1 cellular context compared by ENCODE assay signal in genomic region chr11:65653229-65654225, GRCh38.
TF ChIP-seq lines count a peak whose summit lies in the region.

No MANE protein-coding gene starts in this region.

TF ChIP-seq in HepG2, 621 proteins besides CTCF, POLR2A, EP300 and RAD21 (continued from another document and continues in another):
- no peak for TF ChIP-seq RERE (CRISPR knock-in tag; IDR thresholded peaks at IDR 0.05; ENCODE audit: low read depth)
- no peak for TF ChIP-seq ARNT2 (CRISPR knock-in tag; IDR thresholded peaks at IDR 0.05; ENCODE audit: low read depth)
- no peak for TF ChIP-seq ZNF770 (CRISPR knock-in tag; IDR thresholded peaks at IDR 0.05)
- TF ChIP-seq ZNF607 (CRISPR knock-in tag; IDR thresholded peaks at IDR 0.05; ENCODE audit: borderline replicate concordance) = 0 out of 2 replicates have a peak, but pooled peaks have one; percentile 28
- no peak for TF ChIP-seq ZNF224 (CRISPR knock-in tag; IDR thresholded peaks at IDR 0.05)
- TF ChIP-seq TEAD2 (CRISPR knock-in tag; IDR thresholded peaks at IDR 0.05) = no peak
- peak; percentile 45; the same call in 1 of the 2 replicates for TF ChIP-seq NR2F2 (IDR thresholded peaks at IDR 0.05; ENCODE audit: borderline replicate concordance, low read depth)
- no peak for TF ChIP-seq ZNF788 (CRISPR knock-in tag; IDR thresholded peaks at IDR 0.05; ENCODE audit: borderline replicate concordance)
- no peak for TF ChIP-seq ZNF460 (CRISPR knock-in tag; IDR thresholded peaks at IDR 0.05; ENCODE audit: borderline replicate concordance)
- TF ChIP-seq ZFP37 (CRISPR knock-in tag; IDR thresholded peaks at IDR 0.05; ENCODE audit: borderline replicate concordance) = no peak
- TF ChIP-seq AHR (CRISPR knock-in tag; IDR thresholded peaks at IDR 0.05) = 0 out of 2 replicates have a peak, but pooled peaks have one; percentile 1
- no peak for TF ChIP-seq ZNF777 (CRISPR knock-in tag; IDR thresholded peaks at IDR 0.05)
- TF ChIP-seq ZFYVE20 (CRISPR knock-in tag; IDR thresholded peaks at IDR 0.05; ENCODE audit: borderline replicate concordance, low read depth) = no peak
- no peak for TF ChIP-seq ZNF691 (CRISPR knock-in tag; IDR thresholded peaks at IDR 0.05; ENCODE audit: borderline replicate concordance, low read depth)
- no peak; the same call in 1 of the 2 replicates for TF ChIP-seq ZNF292 (CRISPR knock-in tag; IDR thresholded peaks at IDR 0.05; ENCODE audit: borderline replicate concordance, low read depth)
- no peak for TF ChIP-seq ZXDC (CRISPR knock-in tag; IDR thresholded peaks at IDR 0.05)
- no peak; the same call in 1 of the 2 replicates for TF ChIP-seq POLR2AphosphoS5 (IDR thresholded peaks at IDR 0.05; ENCODE audit: low read depth, low read length)
- 0 out of 2 replicates have a peak, but pooled peaks have one; percentile 0 for TF ChIP-seq DMTF1 (CRISPR knock-in tag; IDR thresholded peaks at IDR 0.05)
- TF ChIP-seq PBX2 (CRISPR knock-in tag; IDR thresholded peaks at IDR 0.05) = no peak
- no peak for TF ChIP-seq NFKBIZ (CRISPR knock-in tag; IDR thresholded peaks at IDR 0.05)
- no peak for TF ChIP-seq ISX (CRISPR knock-in tag; conservative IDR thresholded peaks at IDR 0.05)
- TF ChIP-seq MAF1 (CRISPR knock-in tag; IDR thresholded peaks at IDR 0.05; ENCODE audit: borderline replicate concordance) = no peak
- no peak for TF ChIP-seq PHF8 (CRISPR knock-in tag; IDR thresholded peaks at IDR 0.05)
- TF ChIP-seq ZNF569 (CRISPR knock-in tag; IDR thresholded peaks at IDR 0.05; ENCODE audit: borderline replicate concordance) = no peak
- TF ChIP-seq ZNF329 (CRISPR knock-in tag; IDR thresholded peaks at IDR 0.05; ENCODE audit: low read depth) = no peak
- TF ChIP-seq MYPOP (CRISPR knock-in tag; IDR thresholded peaks at IDR 0.05) = 0 out of 2 replicates have a peak, but pooled peaks have one; percentile 72
- TF ChIP-seq FOXA1 (IDR thresholded peaks at IDR 0.05) = no peak
- TF ChIP-seq FOXA1 (CRISPR knock-in tag; IDR thresholded peaks at IDR 0.05) = no peak
- TF ChIP-seq HOMEZ (CRISPR knock-in tag; IDR thresholded peaks at IDR 0.05; ENCODE audit: low read depth) = no peak
- TF ChIP-seq ZFP1 (CRISPR knock-in tag; IDR thresholded peaks at IDR 0.05) = 0 out of 2 replicates have a peak, but pooled peaks have one; percentile 60
- TF ChIP-seq NKX3-1 (CRISPR knock-in tag; IDR thresholded peaks at IDR 0.05) = no peak; the same call in 1 of the 2 replicates
- no peak for TF ChIP-seq HOXD1 (CRISPR knock-in tag; IDR thresholded peaks at IDR 0.05)
- no peak for TF ChIP-seq JUNB (CRISPR knock-in tag; IDR thresholded peaks at IDR 0.05; ENCODE audit: borderline replicate concordance)
- no peak for TF ChIP-seq TP53 (CRISPR knock-in tag; conservative IDR thresholded peaks at IDR 0.05)
- no peak for TF ChIP-seq TBX3 (IDR thresholded peaks at IDR 0.05; ENCODE audit: borderline replicate concordance)
- no peak for TF ChIP-seq TMF1 (CRISPR knock-in tag; IDR thresholded peaks at IDR 0.05; ENCODE audit: low read depth)
- TF ChIP-seq CERS6 (CRISPR knock-in tag; IDR thresholded peaks at IDR 0.05) = no peak
- TF ChIP-seq STAG1 (CRISPR knock-in tag; IDR thresholded peaks at IDR 0.05) = no peak
- TF ChIP-seq STAT6 (CRISPR knock-in tag; IDR thresholded peaks at IDR 0.05; ENCODE audit: borderline replicate concordance) = 0 out of 2 replicates have a peak, but pooled peaks have one; percentile 41
